Comparison of ENCODE assay signal across 8 cellular contexts in genomic region chr12:110073049-110073831, GRCh38. TPM values are rescaled to one million over a fixed set of nuclear protein-coding genes. Genes with fewer than 3 reads are reported as not detected.
DNase-seq lines count a peak whose midpoint lies in the region; ATAC-seq and TF ChIP-seq lines count a peak whose summit lies in the region.

No MANE protein-coding gene starts in this region.

- in situ Hi-C loops in GM13976 (cut with MboI; ENCODE audit: low sequenced_read_pairs, unreplicated experiment) (no loop called here), astrocyte of the cerebellum (cut with HindIII; ENCODE audit: low sequenced_read_pairs) (no loop called here)

- intact Hi-C loops in left lung (cut with DNase I) = no loop called here

- peak overlapping the region; percentile 32 for H3K4me3 ChIP-seq in astrocyte of the cerebellum (ENCODE audit: low read depth, low read length)
- H3K4me3 ChIP-seq in left lung = peak overlapping the region; percentile 18 to 35

- DNase-seq in GM13976 (ENCODE audit: low spot score) (peak; percentile 39), OCI-M1 (lab: John Stamatoyannopoulos, UW) (peak; percentile 31), astrocyte of the cerebellum (ENCODE audit: low read depth) (no peak), left lung (peak in 1 of 2 donors; percentile 55), WTC11 (ENCODE audit: low spot score) (no peak)
- DNase-seq in stimulated activated naive CD8-positive, alpha-beta T cell treated with anti-CD3 and anti-CD28 coated beads, Interleukin-15, amount 100 ng/mL, for 72 hours = peak; percentile 14 to 29

- peaks cover 42% of the 10 kb centered on the region for H3K4me1 Mint-ChIP-seq in stimulated activated naive CD8-positive, alpha-beta T cell treated with anti-CD3 and anti-CD28 coated beads, Interleukin-15, amount 100 ng/mL, for 72 hours
- H3K4me1 Mint-ChIP-seq in WTC11 = peaks cover 3% of the 10 kb centered on the region; the same call in 1 of the 2 replicates

- no peaks in the 10 kb centered on the region for H3K36me3 Mint-ChIP-seq in WTC11

- H3K27me3 ChIP-seq in left lung = no peaks in the 10 kb centered on the region

- no peaks in the 10 kb centered on the region for H3K36me3 ChIP-seq in left lung

- TF ChIP-seq CTCF in GM13976 (IDR thresholded peaks at IDR 0.05; ENCODE audit: borderline replicate concordance, control extremely low read depth, extremely low read depth, insufficient read depth, missing control alignments) (no peak), astrocyte of the cerebellum (IDR thresholded peaks at IDR 0.05; ENCODE audit: low read depth, low read length, missing control alignments) (no peak), left lung (IDR thresholded peaks at IDR 0.05) (no peak), WTC11 (IDR thresholded peaks at IDR 0.05) (no peak)

- CTCF ChIA-PET in WTC11 (lab: Charles Lee) = no interaction called here

- peak overlapping the region; percentile 80 to 87 for H3K4me3 Mint-ChIP-seq in stimulated activated naive CD8-positive, alpha-beta T cell treated with anti-CD3 and anti-CD28 coated beads, Interleukin-15, amount 100 ng/mL, for 72 hours
- no peak overlapping the region for H3K4me3 Mint-ChIP-seq in WTC11

- peak overlapping the region in 1 of 2 donors; percentile 41 for H3K27ac ChIP-seq in left lung

- peak; percentile 66 for ATAC-seq in left lung
- peak; percentile 67 for ATAC-seq in stimulated activated naive CD8-positive, alpha-beta T cell treated with anti-CD3 and anti-CD28 coated beads, Interleukin-15, amount 100 ng/mL, for 72 hours
- ATAC-seq in WTC11 = no peak
- ATAC-seq in GM19023 (IDR thresholded peaks at IDR 0.05; ENCODE audit: unreplicated experiment) = no peak
- ATAC-seq in GM21786 (IDR thresholded peaks at IDR 0.05; ENCODE audit: unreplicated experiment) = no peak

- H3K9me3 Mint-ChIP-seq in stimulated activated naive CD8-positive, alpha-beta T cell treated with anti-CD3 and anti-CD28 coated beads, Interleukin-15, amount 100 ng/mL, for 72 hours = no peaks in the 10 kb centered on the region
- peaks cover 10% of the 10 kb centered on the region; the same call in 1 of the 2 replicates for H3K9me3 Mint-ChIP-seq in WTC11

- POLR2A ChIA-PET in WTC11 (lab: Charles Lee) = no interaction called here

- H3K4me1 ChIP-seq in left lung = peaks cover 0 to 10% of the 10 kb centered on the region in 2 donors

- H3K27me3 Mint-ChIP-seq in stimulated activated naive CD8-positive, alpha-beta T cell treated with anti-CD3 and anti-CD28 coated beads, Interleukin-15, amount 100 ng/mL, for 72 hours = no peaks in the 10 kb centered on the region
- H3K27me3 Mint-ChIP-seq in WTC11 (ENCODE audit: low read depth) = no peaks in the 10 kb centered on the region; the same call in 1 of the 2 replicates

- peak overlapping the region; percentile 41 to 69 for H3K27ac Mint-ChIP-seq in stimulated activated naive CD8-positive, alpha-beta T cell treated with anti-CD3 and anti-CD28 coated beads, Interleukin-15, amount 100 ng/mL, for 72 hours
- no peak overlapping the region for H3K27ac Mint-ChIP-seq in WTC11

- H3K9me3 ChIP-seq in left lung = no peaks in the 10 kb centered on the region

TF ChIP-seq in WTC11, 78 proteins besides CTCF, POLR2A, EP300 and RAD21:
- TF ChIP-seq HMGA2 (CRISPR knock-in tag; IDR thresholded peaks at IDR 0.05) = no peak
- TF ChIP-seq RELA (CRISPR knock-in tag; IDR thresholded peaks at IDR 0.05; ENCODE audit: borderline replicate concordance) = no peak
- no peak for TF ChIP-seq HMGXB4 (CRISPR knock-in tag; IDR thresholded peaks at IDR 0.05)
- TF ChIP-seq, protein P1, sequence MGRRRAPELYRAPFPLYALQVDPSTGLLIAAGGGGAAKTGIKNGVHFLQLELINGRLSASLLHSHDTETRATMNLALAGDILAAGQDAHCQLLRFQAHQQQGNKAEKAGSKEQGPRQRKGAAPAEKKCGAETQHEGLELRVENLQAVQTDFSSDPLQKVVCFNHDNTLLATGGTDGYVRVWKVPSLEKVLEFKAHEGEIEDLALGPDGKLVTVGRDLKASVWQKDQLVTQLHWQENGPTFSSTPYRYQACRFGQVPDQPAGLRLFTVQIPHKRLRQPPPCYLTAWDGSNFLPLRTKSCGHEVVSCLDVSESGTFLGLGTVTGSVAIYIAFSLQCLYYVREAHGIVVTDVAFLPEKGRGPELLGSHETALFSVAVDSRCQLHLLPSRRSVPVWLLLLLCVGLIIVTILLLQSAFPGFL (CRISPR knock-in tag; IDR thresholded peaks at IDR 0.05; ENCODE audit: borderline replicate concordance) = no peak
- no peak for TF ChIP-seq ATF6 (CRISPR knock-in tag; IDR thresholded peaks at IDR 0.05)
- TF ChIP-seq CREB1 (CRISPR knock-in tag; IDR thresholded peaks at IDR 0.05) = no peak
- TF ChIP-seq MYBL2 (CRISPR knock-in tag; IDR thresholded peaks at IDR 0.05) = no peak
- TF ChIP-seq MAX (CRISPR knock-in tag; IDR thresholded peaks at IDR 0.05) = no peak
- TF ChIP-seq FOXP4 (CRISPR knock-in tag; IDR thresholded peaks at IDR 0.05) = no peak
- TF ChIP-seq ATF1 (CRISPR knock-in tag; IDR thresholded peaks at IDR 0.05) = no peak

RNA-seq across cellular contexts. Expression of gene C12orf76, which starts 24.9 kb away (rescaled TPM):
- total RNA-seq in left lung = 10 to 100 TPM; 13.9 to 25.1 TPM
- total RNA-seq in WTC11 (2021) = 17.6 to 18.6 TPM (median 18.3 TPM) in 3 replicates

RNA-seq across cellular contexts. Expression of gene IFT81, which starts 50.9 kb away (rescaled TPM):
- total RNA-seq in left lung = 10 to 100 TPM; 11.0 to 13.2 TPM
- total RNA-seq in WTC11 (2021) = 9.3 to 10.5 TPM (median 10.4 TPM) in 3 replicates

Comparison
In these comparisons a context has a peak if more than half of its experiments do, and no peak if none do; other contexts are left out.
1. DNase-seq: peak in GM13976 (single experiment), OCI-M1 (single experiment) and stimulated activated naive CD8-positive, alpha-beta T cell treated with anti-CD3 and anti-CD28 coated beads, Interleukin-15, amount 100 ng/mL, for 72 hours (2 of 2); none in astrocyte of the cerebellum (single experiment) and WTC11 (single experiment).
2. ATAC-seq: peak in left lung (single experiment) and stimulated activated naive CD8-positive, alpha-beta T cell treated with anti-CD3 and anti-CD28 coated beads, Interleukin-15, amount 100 ng/mL, for 72 hours (single experiment); none in WTC11 (single experiment), GM19023 (single experiment) and GM21786 (single experiment).